In genomic region chr10:118395919-118396318, GRCh38 we compare ENCODE assay signal across 21 cellular contexts.
"Had no signal": no experiment of that assay in that cellular context is flagged by ENCODE, and none has a peak within 500 bp of the region (broad histone marks: within the 10 kb centered on the region; RNA-seq: fewer than 3 reads in every experiment).

No MANE protein-coding gene starts in this region.

- H3K27ac Mint-ChIP-seq: progenitor cell of endocrine pancreas had no signal

- H3K36me3 ChIP-seq: esophagus squamous epithelium, gastroesophageal sphincter, left lung, lower lobe of right lung, pancreas, uterus had no signal

- FAIRE-seq: pancreas, small intestine had no signal

- H3K4me3 Mint-ChIP-seq: naive B cell, nephron had no signal

- H3K36me3 Mint-ChIP-seq: naive B cell had no signal

- H3K27me3 Mint-ChIP-seq: progenitor cell of endocrine pancreas had no signal

- H3K27me3 ChIP-seq: left lung, pancreas, uterus had no signal

- H3K4me1 ChIP-seq: gastroesophageal sphincter, lower lobe of right lung, pancreas had no signal

- ATAC-seq: gastroesophageal sphincter, left lung, lower lobe of right lung, pancreas, right cardiac atrium had no signal

- H3K4me3 ChIP-seq: esophagus squamous epithelium, gastroesophageal sphincter, left lung, lower lobe of right lung, pancreas, uterus had no signal

- H3K27ac ChIP-seq: epithelial cell of prostate, gastroesophageal sphincter, left lung, lower lobe of right lung, pancreas, uterus had no signal

- DNase-seq: effector memory CD4-positive, alpha-beta T cell; esophagus squamous epithelium; foreskin fibroblast; glutamatergic neuron; islet precursor cell; left lung; lower lobe of right lung; mesendoderm; naive B cell; occipital lobe; pancreas; right cardiac atrium; small intestine; stimulated activated CD4-positive, alpha-beta T cell treated with anti-CD3 and anti-CD28 coated beads, Interleukin-12 subunit alpha, Interleukin-12 subunit beta, amount 100 ng/mL, for 4 hours; stimulated activated naive CD4-positive, alpha-beta T cell; trophoblast cell; uterus had no signal

- H3K9me3 ChIP-seq: esophagus squamous epithelium, gastroesophageal sphincter, left lung, lower lobe of right lung, pancreas, uterus had no signal
